ENCODE assay signal across 1 cellular context in genomic region chr16:1349951-1350350, GRCh38.
TF ChIP-seq lines count a peak whose summit lies in the region.

No MANE protein-coding gene starts in this region.

TF ChIP-seq in HCT116, 20 proteins besides CTCF, POLR2A, EP300 and RAD21:
- TF ChIP-seq YY1 (IDR thresholded peaks at IDR 0.05; ENCODE audit: extremely low read depth, insufficient replicate concordance, low read depth, low read length) (no peak), CEBPB (IDR thresholded peaks at IDR 0.05; ENCODE audit: low read depth) (no peak), EZH2 (IDR thresholded peaks at IDR 0.05) (no peak), POLR2AphosphoS5 (IDR thresholded peaks at IDR 0.05; ENCODE audit: low read depth, low read length) (no peak), ZFX (IDR thresholded peaks at IDR 0.05) (no peak), EZH2phosphoT487 (IDR thresholded peaks at IDR 0.05; ENCODE audit: borderline replicate concordance) (no peak), TCF7L2 (IDR thresholded peaks at IDR 0.05; ENCODE audit: borderline replicate concordance, extremely low read depth, insufficient read depth, insufficient read length) (no peak), SRF (IDR thresholded peaks at IDR 0.05; ENCODE audit: low read depth) (no peak), EGR1 (IDR thresholded peaks at IDR 0.05; ENCODE audit: low read depth) (no peak), ATF3 (IDR thresholded peaks at IDR 0.05) (no peak), CBX3 (IDR thresholded peaks at IDR 0.05; ENCODE audit: low read depth) (no peak), JUND (IDR thresholded peaks at IDR 0.05) (no peak), FOSL1 (IDR thresholded peaks at IDR 0.05; ENCODE audit: low read depth) (no peak), SIN3A (IDR thresholded peaks at IDR 0.05; ENCODE audit: low read depth) (no peak), ELF1 (IDR thresholded peaks at IDR 0.05; ENCODE audit: borderline replicate concordance, low read depth) (no peak), SP1 (IDR thresholded peaks at IDR 0.05; ENCODE audit: low read depth) (no peak), ZNF274 (IDR thresholded peaks at IDR 0.05; ENCODE audit: low read depth, low read length) (no peak)
- TF ChIP-seq, protein P1, sequence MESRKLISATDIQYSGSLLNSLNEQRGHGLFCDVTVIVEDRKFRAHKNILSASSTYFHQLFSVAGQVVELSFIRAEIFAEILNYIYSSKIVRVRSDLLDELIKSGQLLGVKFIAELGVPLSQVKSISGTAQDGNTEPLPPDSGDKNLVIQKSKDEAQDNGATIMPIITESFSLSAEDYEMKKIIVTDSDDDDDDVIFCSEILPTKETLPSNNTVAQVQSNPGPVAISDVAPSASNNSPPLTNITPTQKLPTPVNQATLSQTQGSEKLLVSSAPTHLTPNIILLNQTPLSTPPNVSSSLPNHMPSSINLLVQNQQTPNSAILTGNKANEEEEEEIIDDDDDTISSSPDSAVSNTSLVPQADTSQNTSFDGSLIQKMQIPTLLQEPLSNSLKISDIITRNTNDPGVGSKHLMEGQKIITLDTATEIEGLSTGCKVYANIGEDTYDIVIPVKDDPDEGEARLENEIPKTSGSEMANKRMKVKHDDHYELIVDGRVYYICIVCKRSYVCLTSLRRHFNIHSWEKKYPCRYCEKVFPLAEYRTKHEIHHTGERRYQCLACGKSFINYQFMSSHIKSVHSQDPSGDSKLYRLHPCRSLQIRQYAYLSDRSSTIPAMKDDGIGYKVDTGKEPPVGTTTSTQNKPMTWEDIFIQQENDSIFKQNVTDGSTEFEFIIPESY (IDR thresholded peaks at IDR 0.05; ENCODE audit: extremely low read depth, insufficient replicate concordance, low read length) = no peak
- TF ChIP-seq, protein P2, sequence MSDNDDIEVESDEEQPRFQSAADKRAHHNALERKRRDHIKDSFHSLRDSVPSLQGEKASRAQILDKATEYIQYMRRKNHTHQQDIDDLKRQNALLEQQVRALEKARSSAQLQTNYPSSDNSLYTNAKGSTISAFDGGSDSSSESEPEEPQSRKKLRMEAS (IDR thresholded peaks at IDR 0.05) = no peak
- TF ChIP-seq, protein P3, sequence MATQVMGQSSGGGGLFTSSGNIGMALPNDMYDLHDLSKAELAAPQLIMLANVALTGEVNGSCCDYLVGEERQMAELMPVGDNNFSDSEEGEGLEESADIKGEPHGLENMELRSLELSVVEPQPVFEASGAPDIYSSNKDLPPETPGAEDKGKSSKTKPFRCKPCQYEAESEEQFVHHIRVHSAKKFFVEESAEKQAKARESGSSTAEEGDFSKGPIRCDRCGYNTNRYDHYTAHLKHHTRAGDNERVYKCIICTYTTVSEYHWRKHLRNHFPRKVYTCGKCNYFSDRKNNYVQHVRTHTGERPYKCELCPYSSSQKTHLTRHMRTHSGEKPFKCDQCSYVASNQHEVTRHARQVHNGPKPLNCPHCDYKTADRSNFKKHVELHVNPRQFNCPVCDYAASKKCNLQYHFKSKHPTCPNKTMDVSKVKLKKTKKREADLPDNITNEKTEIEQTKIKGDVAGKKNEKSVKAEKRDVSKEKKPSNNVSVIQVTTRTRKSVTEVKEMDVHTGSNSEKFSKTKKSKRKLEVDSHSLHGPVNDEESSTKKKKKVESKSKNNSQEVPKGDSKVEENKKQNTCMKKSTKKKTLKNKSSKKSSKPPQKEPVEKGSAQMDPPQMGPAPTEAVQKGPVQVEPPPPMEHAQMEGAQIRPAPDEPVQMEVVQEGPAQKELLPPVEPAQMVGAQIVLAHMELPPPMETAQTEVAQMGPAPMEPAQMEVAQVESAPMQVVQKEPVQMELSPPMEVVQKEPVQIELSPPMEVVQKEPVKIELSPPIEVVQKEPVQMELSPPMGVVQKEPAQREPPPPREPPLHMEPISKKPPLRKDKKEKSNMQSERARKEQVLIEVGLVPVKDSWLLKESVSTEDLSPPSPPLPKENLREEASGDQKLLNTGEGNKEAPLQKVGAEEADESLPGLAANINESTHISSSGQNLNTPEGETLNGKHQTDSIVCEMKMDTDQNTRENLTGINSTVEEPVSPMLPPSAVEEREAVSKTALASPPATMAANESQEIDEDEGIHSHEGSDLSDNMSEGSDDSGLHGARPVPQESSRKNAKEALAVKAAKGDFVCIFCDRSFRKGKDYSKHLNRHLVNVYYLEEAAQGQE (IDR thresholded peaks at IDR 0.05; ENCODE audit: low read depth) = no peak
TF ChIP-seq in HCT116: peak in this region for 0.
